ENCODE assay signal across 8 cellular contexts in the genomic region with DNA sequence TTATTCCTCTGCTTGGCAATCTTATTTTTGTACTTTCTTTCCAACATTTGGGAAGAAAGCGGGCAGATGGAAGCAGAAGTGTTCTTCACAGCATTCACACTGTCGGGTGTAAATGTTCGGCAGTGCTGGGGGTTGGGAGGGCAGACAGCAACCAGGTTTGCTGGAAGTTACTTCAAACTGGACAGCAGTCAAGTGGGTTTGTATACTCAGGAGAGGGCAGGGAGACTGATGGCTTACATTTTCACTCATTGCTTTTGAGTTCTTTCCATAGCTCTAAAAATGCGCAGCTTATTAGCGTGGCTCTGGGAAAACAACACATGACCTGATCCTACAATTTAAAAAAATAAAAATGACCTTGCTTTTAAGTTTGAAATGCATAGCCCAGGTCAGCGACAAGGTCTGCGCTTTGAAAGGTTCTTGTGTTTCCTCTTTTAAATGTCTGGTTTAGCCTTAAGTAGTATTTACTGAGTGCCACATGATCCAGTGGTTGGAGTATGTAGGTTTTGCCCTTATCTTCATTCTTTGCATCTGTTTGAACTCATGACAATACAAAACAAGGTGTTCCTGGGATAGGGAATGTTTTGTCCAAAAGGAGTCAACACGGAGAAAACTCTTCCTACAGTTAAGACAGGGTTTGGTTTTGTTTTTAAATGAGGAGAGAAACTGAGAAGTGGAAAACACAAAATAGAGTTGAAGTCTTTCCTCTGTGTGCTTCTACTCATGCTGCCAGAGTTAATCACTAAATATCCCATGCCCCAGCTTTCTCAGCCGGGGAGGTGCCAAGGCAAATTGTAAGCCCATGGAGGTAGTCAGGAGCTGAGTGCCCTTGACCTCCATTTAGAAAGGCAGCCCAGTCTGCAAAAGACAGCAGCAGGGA.
DNase-seq lines count a peak whose midpoint lies in the region; ATAC-seq, FAIRE-seq and TF ChIP-seq lines count a peak whose summit lies in the region.
"Had no signal": no experiment of that assay in that cellular context is flagged by ENCODE, and none has a peak within 500 bp of the region (broad histone marks: within the 10 kb centered on the region; RNA-seq: fewer than 3 reads in every experiment).

No MANE protein-coding gene starts in this region.

- H3K36me3 ChIP-seq in NT2/D1 (ENCODE audit: insufficient read depth, insufficient read length, low read length) (peaks cover 34% of the 10 kb centered on the region), HepG2 (replicated peaks in 1 of 2; ENCODE audit: control insufficient read depth in 1 of 2, insufficient read depth in 2 of 2, low read length in 2 of 2) (peaks cover 20 to 33% of the 10 kb centered on the region in 2 experiments)

- H3K27ac ChIP-seq in caudate nucleus (ENCODE audit: low read depth, low read length) (peak overlapping the region; percentile 86), HepG2 (ENCODE audit: extremely low read length, insufficient read depth, low read length) (peak overlapping the region; percentile 80), temporal lobe (ENCODE audit: low read depth, low read length) (peak overlapping the region; percentile 36)
- H3K27ac ChIP-seq: neutrophil had no signal

- peaks cover 92% of the 10 kb centered on the region for H3K79me2 ChIP-seq in HepG2 (ENCODE audit: insufficient read depth, low read length)

- no peak for TF ChIP-seq RAD21 in HepG2 (CRISPR knock-in tag; IDR thresholded peaks at IDR 0.05)

- TF ChIP-seq CTCF in HepG2 (CRISPR knock-in tag; IDR thresholded peaks at IDR 0.05) = no peak

- TF ChIP-seq EP300 in HepG2 (IDR thresholded peaks at IDR 0.05; ENCODE audit: low read depth in 2 of 2, low read length in 2 of 2) = peak in 1 of 2 experiments; percentile 69; a peak in 2 of 4 replicates
- peak; percentile 63; the same call in 1 of the 2 replicates for TF ChIP-seq EP300 in HepG2 (CRISPR knock-in tag; IDR thresholded peaks at IDR 0.05; ENCODE audit: borderline replicate concordance)

- no peak overlapping the region for H3K4me3 ChIP-seq in NT2/D1 (ENCODE audit: insufficient read length, low read depth)
- H3K4me3 ChIP-seq in HepG2 (replicated peaks in 1 of 3; ENCODE audit: insufficient read depth in 1 of 3, low read depth in 2 of 3, low read length in 3 of 3) = peak overlapping the region; percentile 52 to 64 (median 63); a peak in 5 of 6 replicates

- intact Hi-C loops in HepG2 (cut with micrococcal nuclease; ENCODE audit: unreplicated experiment) = loop anchor here (5.0 kb wide), 2 partner anchors 36 to 49 kb away; no protein-coding TSS in a partner anchor

- ATAC-seq in HepG2 (peak; percentile 59), HG02678 (IDR thresholded peaks at IDR 0.05; ENCODE audit: unreplicated experiment) (no peak)

- in situ Hi-C loops in HepG2 (cut with HindIII; ENCODE audit: extremely low pct_ligation_motif_present, low pct_unique_long_range_greater_than_20kb) = loop anchor here (10.0 kb wide), 1 partner anchor 94 kb away; no protein-coding TSS in a partner anchor

- DNase-seq in NT2/D1 (ENCODE audit: low read depth, low spot score) (no peak), caudate nucleus (lab: John Stamatoyannopoulos, UW) (peak in 1 of 61 donors; percentile 17), HepG2 (ENCODE audit: low spot score) (peak; percentile 93), NCI-H2107 treated with DMSO at 0.1 percent for 48 hours (lab: John Stamatoyannopoulos, UW; ENCODE audit: unreplicated experiment) (no peak)
- no peak for DNase-seq in activated CD4-positive, CD25-positive, alpha-beta regulatory T cell treated with anti-CD3 and anti-CD28 coated beads, Interleukin-2, amount 50 U/mL, for 72 hours

- CTCF ChIA-PET in HepG2 (lab: Yijun Ruan, JAX; ENCODE audit: low intra/inter-chr PET ratio, low total read pairs) = no interaction called here

- under 1% methylated on average over 9 of the region's 9 CpGs for WGBS in HepG2 (ENCODE audit: low lambda C conversion rate)

- no peak overlapping the region for H2AFZ ChIP-seq in HepG2 (ENCODE audit: low read length)

- H3K9me3 ChIP-seq in NT2/D1 (ENCODE audit: insufficient read depth, low read length) = no peaks in the 10 kb centered on the region
- no peaks in the 10 kb centered on the region for H3K9me3 ChIP-seq in HepG2 (ENCODE audit: low read length)
- H3K9me3 ChIP-seq: neutrophil had no signal

- no peaks in the 10 kb centered on the region for H3K4me1 ChIP-seq in NT2/D1 (ENCODE audit: insufficient read depth, insufficient read length)
- peaks cover 84% of the 10 kb centered on the region for H3K4me1 ChIP-seq in HepG2 (ENCODE audit: insufficient read depth, low read length)

- H3K4me2 ChIP-seq in HepG2 (ENCODE audit: low read depth, low read length) = peak overlapping the region; percentile 80

- TSS peak; percentile 95 for BruUV-seq in HepG2 (replicated peaks; lab: Mats Ljungman, UMichigan)

- H3K9ac ChIP-seq in NT2/D1 (ENCODE audit: insufficient read length, low read depth) (peak overlapping the region; percentile 32), HepG2 (ENCODE audit: insufficient read depth, low read depth, low read length) (peak overlapping the region; percentile 77)

- POLR2A ChIA-PET in HepG2 (lab: Yijun Ruan, JAX) = interaction anchor here (0.6 to 14.6 kb wide), 16 partner anchors 10 to 95 kb away, joined by 3 to 320 read pairs (median 8); no protein-coding TSS in a partner anchor

- peak; percentile 59 to 63; a peak in 3 of 4 replicates for TF ChIP-seq POLR2A in HepG2 (IDR thresholded peaks at IDR 0.05; ENCODE audit: insufficient read depth in 1 of 2, low read depth in 2 of 2, low read length in 2 of 2)

- H3K27me3 ChIP-seq in NT2/D1 (ENCODE audit: insufficient read depth, insufficient read length) (no peaks in the 10 kb centered on the region), HepG2 (ENCODE audit: control insufficient read depth in 1 of 2, insufficient read depth in 2 of 2, low read length in 2 of 2) (no peaks in the 10 kb centered on the region)
- H3K27me3 ChIP-seq: neutrophil had no signal

- H4K20me1 ChIP-seq in HepG2 (ENCODE audit: insufficient read depth, low read length) = peaks cover 16% of the 10 kb centered on the region

- FAIRE-seq in HepG2 (lab: Jason Lieb, UNC) = peak; percentile 52

TF ChIP-seq in HepG2, 621 proteins besides CTCF, POLR2A, EP300 and RAD21 (continues in another document):
- TF ChIP-seq ATAD3A (CRISPR knock-in tag; IDR thresholded peaks at IDR 0.05) = no peak
- peak; percentile 72; the same call in 1 of the 2 replicates for TF ChIP-seq PHF21A (CRISPR knock-in tag; IDR thresholded peaks at IDR 0.05)
- no peak for TF ChIP-seq SNAPC2 (CRISPR knock-in tag; IDR thresholded peaks at IDR 0.05)
- no peak for TF ChIP-seq CENPT (CRISPR knock-in tag; IDR thresholded peaks at IDR 0.05; ENCODE audit: low read depth)
- no peak for TF ChIP-seq LCORL (IDR thresholded peaks at IDR 0.05)
- no peak for TF ChIP-seq LCORL (CRISPR knock-in tag; IDR thresholded peaks at IDR 0.05)
- TF ChIP-seq, protein P1, sequence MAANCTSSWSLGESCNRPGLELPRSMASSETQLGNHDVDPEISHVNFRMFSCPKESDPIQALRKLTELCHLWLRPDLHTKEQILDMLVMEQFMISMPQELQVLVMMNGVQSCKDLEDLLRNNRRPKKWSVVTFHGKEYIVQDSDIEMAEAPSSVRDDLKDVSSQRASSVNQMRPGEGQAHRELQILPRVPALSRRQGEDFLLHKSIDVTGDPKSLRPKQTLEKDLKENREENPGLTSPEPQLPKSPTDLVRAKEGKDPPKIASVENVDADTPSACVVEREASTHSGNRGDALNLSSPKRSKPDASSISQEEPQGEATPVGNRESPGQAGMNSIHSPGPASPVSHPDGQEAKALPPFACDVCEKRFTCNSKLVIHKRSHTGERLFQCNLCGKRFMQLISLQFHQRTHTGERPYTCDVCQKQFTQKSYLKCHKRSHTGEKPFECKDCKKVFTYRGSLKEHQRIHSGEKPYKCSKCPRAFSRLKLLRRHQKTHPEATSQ (CRISPR knock-in tag; IDR thresholded peaks at IDR 0.05; ENCODE audit: borderline replicate concordance) = no peak
- no peak for TF ChIP-seq SP5 (CRISPR knock-in tag; IDR thresholded peaks at IDR 0.05; ENCODE audit: borderline replicate concordance, low read depth)
- TF ChIP-seq FOXK1 (CRISPR knock-in tag; IDR thresholded peaks at IDR 0.05; ENCODE audit: borderline replicate concordance, low read depth) = 0 out of 2 replicates have a peak, but pooled peaks have one; percentile 13
- TF ChIP-seq SYNCRIP (IDR thresholded peaks at IDR 0.05; ENCODE audit: insufficient read depth, low read depth, low read length) = no peak
- TF ChIP-seq FOXK2 (IDR thresholded peaks at IDR 0.05) = peak; percentile 9; the same call in 1 of the 2 replicates
- TF ChIP-seq ZNF441 (CRISPR knock-in tag; IDR thresholded peaks at IDR 0.05; ENCODE audit: borderline replicate concordance) = no peak
- TF ChIP-seq, protein P2, sequence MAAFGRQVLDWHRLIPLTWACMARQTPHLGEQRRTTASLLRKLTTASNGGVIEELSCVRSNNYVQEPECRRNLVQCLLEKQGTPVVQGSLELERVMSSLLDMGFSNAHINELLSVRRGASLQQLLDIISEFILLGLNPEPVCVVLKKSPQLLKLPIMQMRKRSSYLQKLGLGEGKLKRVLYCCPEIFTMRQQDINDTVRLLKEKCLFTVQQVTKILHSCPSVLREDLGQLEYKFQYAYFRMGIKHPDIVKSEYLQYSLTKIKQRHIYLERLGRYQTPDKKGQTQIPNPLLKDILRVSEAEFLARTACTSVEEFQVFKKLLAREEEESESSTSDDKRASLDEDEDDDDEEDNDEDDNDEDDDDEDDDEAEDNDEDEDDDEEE (CRISPR knock-in tag; IDR thresholded peaks at IDR 0.05) = no peak
- no peak for TF ChIP-seq ZNF564 (CRISPR knock-in tag; IDR thresholded peaks at IDR 0.05)
- TF ChIP-seq KDM2A (CRISPR knock-in tag; IDR thresholded peaks at IDR 0.05; ENCODE audit: borderline replicate concordance, low read depth) = peak; percentile 21; the same call in 1 of the 2 replicates
- TF ChIP-seq, protein P3, sequence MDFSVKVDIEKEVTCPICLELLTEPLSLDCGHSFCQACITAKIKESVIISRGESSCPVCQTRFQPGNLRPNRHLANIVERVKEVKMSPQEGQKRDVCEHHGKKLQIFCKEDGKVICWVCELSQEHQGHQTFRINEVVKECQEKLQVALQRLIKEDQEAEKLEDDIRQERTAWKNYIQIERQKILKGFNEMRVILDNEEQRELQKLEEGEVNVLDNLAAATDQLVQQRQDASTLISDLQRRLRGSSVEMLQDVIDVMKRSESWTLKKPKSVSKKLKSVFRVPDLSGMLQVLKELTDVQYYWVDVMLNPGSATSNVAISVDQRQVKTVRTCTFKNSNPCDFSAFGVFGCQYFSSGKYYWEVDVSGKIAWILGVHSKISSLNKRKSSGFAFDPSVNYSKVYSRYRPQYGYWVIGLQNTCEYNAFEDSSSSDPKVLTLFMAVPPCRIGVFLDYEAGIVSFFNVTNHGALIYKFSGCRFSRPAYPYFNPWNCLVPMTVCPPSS (IDR thresholded peaks at IDR 0.05) = no peak

Comparison
In these comparisons a context has a peak if more than half of its experiments do, and no peak if none do; other contexts are left out.
1. H3K27ac ChIP-seq: peak in every context shown above with its lines; median percentile 86 in caudate nucleus; 80 in HepG2; 36 in temporal lobe.